ENCODE assay signal across 19 cellular contexts in the genomic region with DNA sequence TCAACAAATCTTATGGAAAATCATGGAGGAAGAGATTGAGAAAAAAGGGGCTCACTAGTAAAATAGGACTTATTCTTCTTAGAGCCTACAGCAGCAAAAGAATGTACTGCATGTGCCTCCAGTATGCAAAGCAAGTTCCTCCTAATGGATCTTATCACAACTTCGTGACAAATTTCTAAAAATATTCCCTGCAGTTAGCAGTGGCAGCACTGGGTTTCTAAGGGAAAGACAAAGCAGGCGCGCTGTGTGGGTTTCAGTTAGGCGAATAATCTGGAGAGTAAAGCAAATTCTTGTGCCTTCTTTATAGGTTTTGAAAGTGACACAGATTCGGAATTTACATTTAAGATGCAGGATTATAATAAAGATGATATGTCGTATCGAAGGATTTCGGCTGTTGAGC.
DNase-seq lines count a peak whose midpoint lies in the region; ATAC-seq and TF ChIP-seq lines count a peak whose summit lies in the region.
"Had no signal": no experiment of that assay in that cellular context is flagged by ENCODE, and none has a peak within 500 bp of the region (broad histone marks: within the 10 kb centered on the region; RNA-seq: fewer than 3 reads in every experiment).

No MANE protein-coding gene starts in this region.

- intact Hi-C loops in IMR-90 (cut with micrococcal nuclease) = no loop called here
- intact Hi-C loops in naive thymus-derived CD4-positive, alpha-beta T cell (cut with micrococcal nuclease) = loop anchor here (1.0 to 5.0 kb wide), 7 partner anchors 15 to 1188 kb away; a partner anchor contains a TSS

- no peaks in the 10 kb centered on the region for H3K9me3 Mint-ChIP-seq in naive thymus-derived CD4-positive, alpha-beta T cell
- H3K9me3 Mint-ChIP-seq: activated naive CD4-positive, alpha-beta T cell treated with anti-CD3 and anti-CD28 coated beads, Interleukin-2, amount 10 ng/mL, durations not matched to agents 7 days and 5 days; nephron progenitor cell had no signal

- H2AK5ac ChIP-seq in IMR-90 (ENCODE audit: low read depth, low read length) = no peak overlapping the region

- H3K4me1 Mint-ChIP-seq in naive thymus-derived CD4-positive, alpha-beta T cell = peaks cover 15 to 67% (median 42%) of the 10 kb centered on the region in 7 donors

- H3K9me3 ChIP-seq in IMR-90 (ENCODE audit: control insufficient read depth, insufficient read depth, low read length) (no peaks in the 10 kb centered on the region), thoracic aorta (no peaks in the 10 kb centered on the region)
- no peaks in the 10 kb centered on the region for H3K9me3 ChIP-seq in naive thymus-derived CD4-positive, alpha-beta T cell (ENCODE audit: control insufficient read depth in 2 of 3, low read length in 3 of 3)
- H3K9me3 ChIP-seq: MG63, Peyer's patch had no signal

- in situ Hi-C loops in IMR-90 (cut with MboI; ENCODE audit: low sequenced_read_pairs) = loop anchor here (25.0 kb wide), 1 partner anchor 242 kb away; no protein-coding TSS in a partner anchor

- no peaks in the 10 kb centered on the region for H3K27me3 Mint-ChIP-seq in naive thymus-derived CD4-positive, alpha-beta T cell
- H3K27me3 Mint-ChIP-seq: activated naive CD4-positive, alpha-beta T cell treated with anti-CD3 and anti-CD28 coated beads, Interleukin-2, amount 10 ng/mL, durations not matched to agents 7 days and 5 days had no signal

- H3K23ac ChIP-seq in IMR-90 (ENCODE audit: low read depth, low read length) = no peak overlapping the region

- H2BK120ac ChIP-seq in IMR-90 (ENCODE audit: low read depth, low read length) = no peak overlapping the region

- H3K36me3 ChIP-seq in IMR-90 (ENCODE audit: control insufficient read depth, insufficient read depth, low read length) (peaks cover 22% of the 10 kb centered on the region), thoracic aorta (no peaks in the 10 kb centered on the region)
- peaks cover 0 to 14% (median 3%) of the 10 kb centered on the region in 3 experiments for H3K36me3 ChIP-seq in naive thymus-derived CD4-positive, alpha-beta T cell (ENCODE audit: control insufficient read depth in 2 of 3, insufficient read depth in 3 of 3, low read length in 3 of 3)

- no peak overlapping the region for H2BK20ac ChIP-seq in IMR-90 (ENCODE audit: low read depth, low read length)

- H3K36me3 Mint-ChIP-seq in naive thymus-derived CD4-positive, alpha-beta T cell = peaks cover 2 to 61% (median 47%) of the 10 kb centered on the region in 5 donors

- POLR2A ChIA-PET in IMR-90 (lab: Charles Lee; ENCODE audit: unreplicated experiment) = no interaction called here
- POLR2A ChIA-PET in naive thymus-derived CD4-positive, alpha-beta T cell (lab: Charles Lee) = interaction anchor here (7.2 kb wide), 1 partner anchor 43 kb away, joined by 81 read pairs; no protein-coding TSS in a partner anchor

- ATAC-seq in IMR-90 (ENCODE audit: low read depth) (no peak), thoracic aorta (ENCODE audit: insufficient number of reproducible peaks, low FRiP score, low read depth) (peak; percentile 46)
- ATAC-seq in naive thymus-derived CD4-positive, alpha-beta T cell = no peak

- H3K4ac ChIP-seq in IMR-90 (ENCODE audit: low read depth, low read length) = no peak overlapping the region

- no peak overlapping the region for H3K4me2 ChIP-seq in IMR-90 (ENCODE audit: low read depth, low read length)

- H4K91ac ChIP-seq in IMR-90 (ENCODE audit: insufficient read depth, low read depth, low read length) = no peak overlapping the region

- H3K27ac ChIP-seq in IMR-90 (ENCODE audit: insufficient read depth, low read length) (no peak overlapping the region), thoracic aorta (peak overlapping the region; percentile 87 to 93)
- H3K27ac ChIP-seq in naive thymus-derived CD4-positive, alpha-beta T cell (ENCODE audit: low read depth, low read length) = no peak overlapping the region
- H3K27ac ChIP-seq: brain microvascular endothelial cell had no signal

- H3K4me1 ChIP-seq in IMR-90 (ENCODE audit: control insufficient read depth, insufficient read depth, low read length) (peaks cover 10% of the 10 kb centered on the region), thoracic aorta (ENCODE audit: control insufficient read depth in 1 of 2, low read depth in 2 of 2) (peaks cover 4 to 49% of the 10 kb centered on the region in 2 donors)
- peaks cover 0 to 28% of the 10 kb centered on the region in 2 donors for H3K4me1 ChIP-seq in naive thymus-derived CD4-positive, alpha-beta T cell (ENCODE audit: control insufficient read depth in 2 of 2, insufficient read depth in 2 of 2, low read length in 2 of 2)
- H3K4me1 ChIP-seq: Peyer's patch had no signal

- no peak overlapping the region; a peak in 2 of 4 replicates for H4K8ac ChIP-seq in IMR-90 (ENCODE audit: low read depth in 2 of 2, low read length in 2 of 2)

- H3K9ac ChIP-seq in IMR-90 (ENCODE audit: low read depth, low read length) = no peak overlapping the region

- 0 out of 2 replicates have a peak, but pooled peaks cover 10% of the 10 kb centered on the region for H3K9me1 ChIP-seq in IMR-90 (ENCODE audit: insufficient read depth, low read length)

- H3K14ac ChIP-seq in IMR-90 (replicated peaks; ENCODE audit: low read depth, low read length) = no peak overlapping the region

- H3K56ac ChIP-seq in IMR-90 (ENCODE audit: extremely low read depth, insufficient read depth, low read length) = no peak overlapping the region

- TF ChIP-seq CTCF in IMR-90 (conservative IDR thresholded peaks at IDR 0.05; ENCODE audit: low read depth, low read length) (no peak), fibroblast of the aortic adventitia (IDR thresholded peaks at IDR 0.05; ENCODE audit: insufficient read depth, low read length) (no peak), thoracic aorta (IDR thresholded peaks at IDR 0.05) (no peak)

- no peak overlapping the region for H2AK9ac ChIP-seq in IMR-90 (replicated peaks; ENCODE audit: low read depth, low read length, poor library complexity)

- H3K79me1 ChIP-seq in IMR-90 (ENCODE audit: low read depth in 1 of 2, low read length in 2 of 2) = peaks cover 38 to 67% of the 10 kb centered on the region in 2 experiments; a peak in 3 of 4 replicates

- no peak overlapping the region for H2AFZ ChIP-seq in IMR-90 (replicated peaks; ENCODE audit: low read length, poor library complexity)

- no peak for TF ChIP-seq POLR2A in IMR-90 (IDR thresholded peaks at IDR 0.05; ENCODE audit: low read depth, low read length)

- H3K4me3 Mint-ChIP-seq in naive thymus-derived CD4-positive, alpha-beta T cell = peak overlapping the region in 5 of 10 donors; percentile 56 to 85 (median 77)
- H3K4me3 Mint-ChIP-seq: activated naive CD4-positive, alpha-beta T cell treated with anti-CD3 and anti-CD28 coated beads, Interleukin-2, amount 10 ng/mL, durations not matched to agents 7 days and 5 days; nephron progenitor cell had no signal

- CTCF ChIA-PET in IMR-90 (lab: Yijun Ruan, JAX) = no interaction called here
- CTCF ChIA-PET in naive thymus-derived CD4-positive, alpha-beta T cell (lab: Charles Lee) = interaction anchor here (1.4 kb wide), 1 partner anchor 108 kb away, joined by 3 read pairs; no protein-coding TSS in a partner anchor

- no peak for DNase-seq in IMR-90
- peak; percentile 15 for DNase-seq in fibroblast of the aortic adventitia (ENCODE audit: low read depth)
- DNase-seq in naive thymus-derived CD4-positive, alpha-beta T cell = no peak
- DNase-seq in thoracic aorta (ENCODE audit: low spot score) = no peak
- no peak for DNase-seq in NCI-H510A treated with DMSO at 0.1 percent for 48 hours (lab: John Stamatoyannopoulos, UW)
- DNase-seq in NCI-H345 treated with DMSO at 0.1 percent for 48 hours (lab: John Stamatoyannopoulos, UW; ENCODE audit: unreplicated experiment) = no peak
- DNase-seq in activated CD8-positive, alpha-beta memory T cell treated with anti-CD3 and anti-CD28 coated beads, Interleukin-2, amount 50 U/mL, for 48 hours = no peak
- DNase-seq: activated CD4-positive, alpha-beta T cell treated with anti-CD3 and anti-CD28 coated beads for 48 hours; activated naive CD4-positive, alpha-beta T cell treated with anti-CD3 and anti-CD28 coated beads, Interleukin-2, amount 10 ng/mL, durations not matched to agents 7 days and 5 days; activated T-cell treated with anti-CD3 and anti-CD28 coated beads for 4 hours; brain microvascular endothelial cell; EL; erythroblast; mammary epithelial cell; MG63; nephron progenitor cell; Peyer's patch; retina; stimulated activated naive CD4-positive, alpha-beta T cell treated with Interleukin-2 at 50 U/mL for 16 hours had no signal

- TF ChIP-seq RAD21 in IMR-90 (IDR thresholded peaks at IDR 0.05; ENCODE audit: low read length) = no peak

- peak overlapping the region; percentile 9 for H2BK5ac ChIP-seq in IMR-90 (ENCODE audit: low read depth, low read length, poor library complexity, severe bottlenecking)

- no peak overlapping the region for H2BK15ac ChIP-seq in IMR-90 (ENCODE audit: low read depth, low read length)

- no peak overlapping the region for H3K4me3 ChIP-seq in IMR-90 (ENCODE audit: insufficient read depth, low read depth, low read length)
- H3K4me3 ChIP-seq in fibroblast of the aortic adventitia (ENCODE audit: low read depth, low read length) = no peak overlapping the region
- no peak overlapping the region for H3K4me3 ChIP-seq in naive thymus-derived CD4-positive, alpha-beta T cell (ENCODE audit: low read length)
- peak overlapping the region; percentile 74 for H3K4me3 ChIP-seq in thoracic aorta
- H3K4me3 ChIP-seq: MG63, Peyer's patch had no signal

- H3K18ac ChIP-seq in IMR-90 (ENCODE audit: low read depth, low read length) = no peak overlapping the region

- no TSS peak for BruUV-seq in IMR-90 (replicated peaks; lab: Mats Ljungman, UMichigan)

- no peak overlapping the region for H4K5ac ChIP-seq in IMR-90 (ENCODE audit: low read depth, low read length)

- peaks cover 28% of the 10 kb centered on the region; the same call in 1 of the 2 replicates for H4K20me1 ChIP-seq in IMR-90 (ENCODE audit: insufficient read depth, low read length)

- H3K27me3 ChIP-seq in IMR-90 (ENCODE audit: control insufficient read depth, insufficient read depth, low read length) = no peaks in the 10 kb centered on the region
- H3K27me3 ChIP-seq in naive thymus-derived CD4-positive, alpha-beta T cell (ENCODE audit: control insufficient read depth in 2 of 2, insufficient read depth in 2 of 2, low read length in 2 of 2) = no peaks in the 10 kb centered on the region
- H3K27me3 ChIP-seq in thoracic aorta (replicated peaks; ENCODE audit: insufficient read depth) = no peaks in the 10 kb centered on the region
- H3K27me3 ChIP-seq: brain microvascular endothelial cell, MG63, Peyer's patch had no signal

- peak overlapping the region in 8 of 9 donors; percentile 88 to 97 (median 92) for H3K27ac Mint-ChIP-seq in naive thymus-derived CD4-positive, alpha-beta T cell
- H3K27ac Mint-ChIP-seq: activated naive CD4-positive, alpha-beta T cell treated with anti-CD3 and anti-CD28 coated beads, Interleukin-2, amount 10 ng/mL, durations not matched to agents 7 days and 5 days; nephron progenitor cell had no signal

- WGBS in IMR-90 (ENCODE audit: extremely low coverage in 2 of 2, insufficient read length in 1 of 2), 2 experiments = no CpG with 5 or more reads among the region's 8 CpGs

- dilution Hi-C loops in IMR-90 (cut with HindIII; ENCODE audit: low sequenced_read_pairs, unreplicated experiment) = no loop called here

TF ChIP-seq in IMR-90, 13 proteins besides CTCF, POLR2A, EP300 and RAD21 (continues in another document):
- TF ChIP-seq FOS (IDR thresholded peaks at IDR 0.05; ENCODE audit: low read depth, low read length) = no peak
- no peak for TF ChIP-seq NFE2L2 (IDR thresholded peaks at IDR 0.05; ENCODE audit: low read depth, low read length)

Comparison
In these comparisons a context has a peak if more than half of its experiments do, and no peak if none do; other contexts are left out.
1. H3K27ac ChIP-seq: peak in thoracic aorta (2 of 2); none in IMR-90 (single experiment) and naive thymus-derived CD4-positive, alpha-beta T cell (single experiment).